Comparison of ENCODE assay signal across 8 cellular contexts in genomic region chr14:90398315-90398811, GRCh38. TPM values are rescaled to one million over a fixed set of nuclear protein-coding genes. Genes with fewer than 3 reads are reported as not detected.
A peak's percentile ranks its signal among the peaks of the same experiment; 100 is the strongest.
DNase-seq lines count a peak whose midpoint lies in the region; ATAC-seq and TF ChIP-seq lines count a peak whose summit lies in the region.

No MANE protein-coding gene starts in this region.

- no peaks in the 10 kb centered on the region for H3K9me3 Mint-ChIP-seq in chondrocyte (ENCODE audit: low read depth)

- peak overlapping the region; percentile 81 for H3K27ac Mint-ChIP-seq in chondrocyte (ENCODE audit: unreplicated experiment)

- peaks cover 24% of the 10 kb centered on the region for H3K36me3 Mint-ChIP-seq in chondrocyte (ENCODE audit: low read depth)

- peaks cover 54% of the 10 kb centered on the region for H3K4me1 ChIP-seq in lower lobe of right lung

- intact Hi-C loops in lower lobe of right lung (cut with DNase I), result no loop called here

- peak overlapping the region; percentile 100 for H3K4me3 ChIP-seq in lower lobe of right lung

- TF ChIP-seq CTCF in chondrocyte (IDR thresholded peaks at IDR 0.05), result no peak
- no peak for TF ChIP-seq CTCF in lower lobe of right lung (IDR thresholded peaks at IDR 0.05)

- H3K4me1 Mint-ChIP-seq in chondrocyte (ENCODE audit: low read depth), result peaks cover 34% of the 10 kb centered on the region

- peak overlapping the region; percentile 86 for H3K4me3 Mint-ChIP-seq in chondrocyte (ENCODE audit: unreplicated experiment)

- H3K27me3 Mint-ChIP-seq in chondrocyte (ENCODE audit: low read depth), result no peaks in the 10 kb centered on the region

- ATAC-seq in GM21717 (IDR thresholded peaks at IDR 0.05; ENCODE audit: unreplicated experiment) (peak; percentile 17), lower lobe of right lung (peak; percentile 5 to 12)

- H3K27ac ChIP-seq in lower lobe of right lung, result peak overlapping the region; percentile 97

- H3K27me3 ChIP-seq in lower lobe of right lung (ENCODE audit: low read depth), result no peaks in the 10 kb centered on the region

- H3K9me3 ChIP-seq in lower lobe of right lung, result no peaks in the 10 kb centered on the region

- H3K36me3 ChIP-seq in lower lobe of right lung, result peaks cover 35% of the 10 kb centered on the region

- DNase-seq in Daoy (ENCODE audit: low read depth) (peak; percentile 51), NAMALWA (ENCODE audit: low spot score) (peak; percentile 86), chondrocyte (ENCODE audit: low spot score) (no peak), lower lobe of right lung (peak; percentile 66), NCI-H774 (lab: John Stamatoyannopoulos, UW) (no peak)
- DNase-seq in activated CD4-positive, CD25-positive, alpha-beta regulatory T cell treated with anti-CD3 and anti-CD28 coated beads, Interleukin-2, amount 50 U/mL, for 72 hours, result peak; percentile 65
- DNase-seq in stimulated activated CD8-positive, alpha-beta memory T cell treated with anti-CD3 and anti-CD28 coated beads, Interleukin-12 subunit alpha, Interleukin-12 subunit beta, amount 100 ng/mL, for 4 hours (ENCODE audit: low read depth), result peak; percentile 31

RNA-seq across cellular contexts. Expression of gene CALM1, which starts 1.5 kb away (rescaled TPM):
- total RNA-seq in Daoy (2014; rRNA removed; shearing (Covaris generic)), result 318 and 490 TPM in 2 replicates
- total RNA-seq in chondrocyte (236 to 273 TPM (median 270 TPM) in 3 replicates), lower lobe of right lung (518 TPM)

Comparison
In these comparisons a context has a peak if more than half of its experiments do, and no peak if none do; other contexts are left out.
1. DNase-seq: peak in Daoy (single experiment), NAMALWA (single experiment), activated CD4-positive, CD25-positive, alpha-beta regulatory T cell treated with anti-CD3 and anti-CD28 coated beads, Interleukin-2, amount 50 U/mL, for 72 hours (single experiment), lower lobe of right lung (single experiment) and stimulated activated CD8-positive, alpha-beta memory T cell treated with anti-CD3 and anti-CD28 coated beads, Interleukin-12 subunit alpha, Interleukin-12 subunit beta, amount 100 ng/mL, for 4 hours (single experiment); none in chondrocyte (single experiment) and NCI-H774 (single experiment).